ENCODE assay signal across 5 cellular contexts in genomic region chr3:108357042-108357441, GRCh38.
"Had no signal": no experiment of that assay in that cellular context is flagged by ENCODE, and none has a peak within 500 bp of the region (broad histone marks: within the 10 kb centered on the region; RNA-seq: fewer than 3 reads in every experiment).

No MANE protein-coding gene starts in this region.

- DNase-seq: KBM-7, KG1 had no signal

- H3K36me3 Mint-ChIP-seq: IgD-negative memory B cell had no signal

- H3K4me3 Mint-ChIP-seq: IgD-negative memory B cell had no signal

- ATAC-seq: HepG2, K562 had no signal

- H3K9me3 Mint-ChIP-seq: IgD-negative memory B cell had no signal

- H3K27ac Mint-ChIP-seq: IgD-negative memory B cell had no signal

- H3K27me3 Mint-ChIP-seq: IgD-negative memory B cell had no signal
